8 cellular contexts compared by ENCODE assay signal in genomic region chr4:10461091-10461849, GRCh38. TPM values are rescaled to one million over a fixed set of nuclear protein-coding genes. Genes with fewer than 3 reads are reported as not detected.
DNase-seq lines count a peak whose midpoint lies in the region; ATAC-seq, FAIRE-seq and TF ChIP-seq lines count a peak whose summit lies in the region.

No MANE protein-coding gene starts in this region.

- TF ChIP-seq EP300 in H1 (IDR thresholded peaks at IDR 0.05; ENCODE audit: borderline replicate concordance in 1 of 2, low read depth in 2 of 2, low read length in 2 of 2): no peak

- H3K4me3 ChIP-seq in H1 (ENCODE audit: extremely low read depth in 1 of 4, insufficient read depth in 2 of 4, low read depth in 3 of 4, low read length in 4 of 4): peak overlapping the region; percentile 38 to 79 (median 67)

- H4K20me1 ChIP-seq in H1 (replicated peaks in 1 of 2; ENCODE audit: control insufficient read depth in 1 of 2, insufficient read depth in 2 of 2, low read length in 2 of 2): peaks cover 6 to 13% of the 10 kb centered on the region in 2 experiments

- WGBS in H1 (ENCODE audit: extremely low coverage in 1 of 2, insufficient coverage in 1 of 2, insufficient read length in 1 of 2, insufficient replicate concordance in 2 of 2, low coverage in 1 of 2, low lambda C conversion rate in 2 of 2, missing lambda C conversion rate in 1 of 2), 2 experiments: 8% methylated on average over 46 of the region's 72 CpGs; no CpG with 5 or more reads in 1 of the 2 experiments

- DNase-seq in GDM1 (lab: John Stamatoyannopoulos, UW) (peak; percentile 60), LoVo (ENCODE audit: low spot score) (peak; percentile 56), H1 (ENCODE audit: low read depth in 1 of 2, low spot score in 2 of 2) (peak in 1 of 2 experiments; percentile 86), midbrain (lab: John Stamatoyannopoulos, UW) (peak; percentile 31), NCI-H1694 treated with DMSO at 0.1 percent for 48 hours (lab: John Stamatoyannopoulos, UW) (no peak)
- peak; percentile 79 for DNase-seq in activated CD8-positive, alpha-beta T cell treated with anti-CD3 and anti-CD28 coated beads, Interleukin-2, amount 10 ng/mL, durations not matched to agents 7 days and 5 days
- DNase-seq in stimulated activated CD8-positive, alpha-beta memory T cell treated with anti-CD3 and anti-CD28 coated beads, Interleukin-7, amount 100 ng/mL, for 4 hours (ENCODE audit: low read depth in 2 of 2): peak; percentile 17 to 72

- H3K4me1 Mint-ChIP-seq in activated CD8-positive, alpha-beta T cell treated with anti-CD3 and anti-CD28 coated beads, Interleukin-2, amount 10 ng/mL, durations not matched to agents 7 days and 5 days (ENCODE audit: low read depth): peaks cover 33% of the 10 kb centered on the region

- H4K91ac ChIP-seq in H1 (replicated peaks; ENCODE audit: insufficient read length, low read length): peak overlapping the region; percentile 77

- peak overlapping the region; percentile 88; the same call in 1 of the 2 replicates for H2BK15ac ChIP-seq in H1 (ENCODE audit: low read length)

- peak overlapping the region; percentile 81; the same call in 1 of the 2 replicates for H3K18ac ChIP-seq in H1 (ENCODE audit: extremely low read depth, low read length)

- no peak overlapping the region for H3K56ac ChIP-seq in H1 (replicated peaks; ENCODE audit: insufficient read length, low read depth, low read length)

- no peaks in the 10 kb centered on the region for H3K9me3 ChIP-seq in H1 (ENCODE audit: insufficient read depth in 2 of 2, low read depth in 1 of 2, low read length in 1 of 2)

- CTCF ChIA-PET in activated CD8-positive, alpha-beta T cell treated with anti-CD3 and anti-CD28 coated beads, Interleukin-2, amount 10 ng/mL, durations not matched to agents 7 days and 5 days (lab: Charles Lee): interaction anchor here (0.6 to 2.4 kb wide), 43 partner anchors 10 to 365 kb away, joined by 3 to 19 read pairs (median 4); no protein-coding TSS in a partner anchor
- CTCF ChIA-PET in H1 (lab: Charles Lee; ENCODE audit: partially characterized antibody): interaction anchor here (0.6 to 5.1 kb wide), 41 partner anchors 9 to 827 kb away, joined by 3 to 39 read pairs (median 4); no protein-coding TSS in a partner anchor

- H3K4me2 ChIP-seq in H1 (ENCODE audit: insufficient read depth in 1 of 2, low read depth in 2 of 2, low read length in 2 of 2): peak overlapping the region; percentile 64 to 96

- H3K4me3 Mint-ChIP-seq in activated CD8-positive, alpha-beta T cell treated with anti-CD3 and anti-CD28 coated beads, Interleukin-2, amount 10 ng/mL, durations not matched to agents 7 days and 5 days: peak overlapping the region; percentile 73

- no peak overlapping the region for H3K23ac ChIP-seq in H1 (ENCODE audit: insufficient read length)

- ATAC-seq in GM21825 (IDR thresholded peaks at IDR 0.05; ENCODE audit: unreplicated experiment): peak; percentile 79
- peak; percentile 86 for ATAC-seq in activated CD8-positive, alpha-beta T cell treated with anti-CD3 and anti-CD28 coated beads, Interleukin-2, amount 10 ng/mL, durations not matched to agents 7 days and 5 days

- no peak overlapping the region; a peak in 3 of 7 replicates for H3K9ac ChIP-seq in H1 (replicated peaks in 1 of 4; ENCODE audit: extremely low read depth in 1 of 4, low read depth in 3 of 4, low read length in 3 of 4)

- H3K27ac ChIP-seq in H1 (ENCODE audit: low read depth, low read length): no peak overlapping the region

- H2BK120ac ChIP-seq in H1 (replicated peaks; ENCODE audit: low read depth, low read length): peak overlapping the region; percentile 26

- no peaks in the 10 kb centered on the region for H3K79me2 ChIP-seq in H1 (ENCODE audit: control insufficient read depth in 1 of 2, insufficient read depth in 2 of 2, low read length in 2 of 2)

- no peak for FAIRE-seq in H1 (lab: Jason Lieb, UNC)

- peak overlapping the region; percentile 74 for H3K4ac ChIP-seq in H1 (replicated peaks; ENCODE audit: insufficient read length, low read depth, low read length)

- no peak overlapping the region for H3K27ac Mint-ChIP-seq in activated CD8-positive, alpha-beta T cell treated with anti-CD3 and anti-CD28 coated beads, Interleukin-2, amount 10 ng/mL, durations not matched to agents 7 days and 5 days

- POLR2A ChIA-PET in activated CD8-positive, alpha-beta T cell treated with anti-CD3 and anti-CD28 coated beads, Interleukin-2, amount 10 ng/mL, durations not matched to agents 7 days and 5 days (lab: Charles Lee): interaction anchor here (0.7 to 1.6 kb wide), 3 partner anchors 39 to 344 kb away, joined by 3 to 9 read pairs (median 4); no protein-coding TSS in a partner anchor
- POLR2A ChIA-PET in H1 (lab: Charles Lee; ENCODE audit: partially characterized antibody): interaction anchor here (0.7 to 1.1 kb wide), 5 partner anchors 13 to 342 kb away, joined by 3 to 4 read pairs (median 3); no protein-coding TSS in a partner anchor

- 0 out of 8 replicates have a peak, but pooled peaks cover 0 to 3% (median 0%) of the 10 kb centered on the region in 4 experiments for H3K36me3 ChIP-seq in H1 (ENCODE audit: control insufficient read depth in 2 of 4, insufficient read depth in 4 of 4, low read length in 3 of 4)

- no peak overlapping the region for H4K5ac ChIP-seq in H1 (ENCODE audit: insufficient read length, low read depth, low read length)

- H4K8ac ChIP-seq in H1 (ENCODE audit: extremely low read depth, insufficient read depth, low read length): no peak overlapping the region; the same call in 1 of the 2 replicates

- H3K9me3 Mint-ChIP-seq in activated CD8-positive, alpha-beta T cell treated with anti-CD3 and anti-CD28 coated beads, Interleukin-2, amount 10 ng/mL, durations not matched to agents 7 days and 5 days (ENCODE audit: insufficient read depth): no peaks in the 10 kb centered on the region

- peak; percentile 86 to 93 (median 91) for TF ChIP-seq CTCF in H1 (IDR thresholded peaks at IDR 0.05; ENCODE audit: control extremely low read depth in 1 of 3, insufficient read depth in 1 of 3, low read depth in 1 of 3, low read length in 3 of 3)

- no peak for TF ChIP-seq POLR2A in H1 (IDR thresholded peaks at IDR 0.05; ENCODE audit: control extremely low read depth in 1 of 2, low read depth in 2 of 2, low read length in 2 of 2)

- peak overlapping the region; percentile 60; the same call in 1 of the 2 replicates for H2BK5ac ChIP-seq in H1 (ENCODE audit: low read depth, low read length)

- H3K27me3 Mint-ChIP-seq in activated CD8-positive, alpha-beta T cell treated with anti-CD3 and anti-CD28 coated beads, Interleukin-2, amount 10 ng/mL, durations not matched to agents 7 days and 5 days (ENCODE audit: low read depth): peaks cover 38% of the 10 kb centered on the region

- H3K79me1 ChIP-seq in H1 (ENCODE audit: low read depth, low read length): no peaks in the 10 kb centered on the region

- peaks cover 0 to 21% (median 11%) of the 10 kb centered on the region in 4 experiments; a peak in 5 of 7 replicates for H3K4me1 ChIP-seq in H1 (replicated peaks in 1 of 4; ENCODE audit: control insufficient read depth in 3 of 4, insufficient read depth in 4 of 4, low read length in 3 of 4)

- H3K14ac ChIP-seq in H1 (ENCODE audit: insufficient read length): no peak overlapping the region

- peaks cover 57 to 72% (median 66%) of the 10 kb centered on the region in 4 experiments for H3K27me3 ChIP-seq in H1 (replicated peaks in 1 of 4; ENCODE audit: control insufficient read depth in 3 of 4, extremely low read depth in 1 of 4, insufficient read depth in 3 of 4, low read length in 3 of 4)

- no peak overlapping the region for H2BK20ac ChIP-seq in H1 (ENCODE audit: low read length)

- H2BK12ac ChIP-seq in H1 (ENCODE audit: low read depth, low read length): no peak overlapping the region; the same call in 1 of the 2 replicates

- H3K36me3 Mint-ChIP-seq in activated CD8-positive, alpha-beta T cell treated with anti-CD3 and anti-CD28 coated beads, Interleukin-2, amount 10 ng/mL, durations not matched to agents 7 days and 5 days (ENCODE audit: low read depth): peaks cover 1% of the 10 kb centered on the region

- peak; percentile 70 to 83 for TF ChIP-seq RAD21 in H1 (IDR thresholded peaks at IDR 0.05 in 1 of 2, conservative IDR thresholded peaks at IDR 0.05 in 1 of 2; ENCODE audit: low read depth in 2 of 2, low read length in 2 of 2)

- H2AK5ac ChIP-seq in H1 (ENCODE audit: low read depth, low read length): no peak overlapping the region

- peaks cover 11% of the 10 kb centered on the region for H3K23me2 ChIP-seq in H1 (ENCODE audit: low read depth, low read length)

- H2AFZ ChIP-seq in H1 (ENCODE audit: low read length): peak overlapping the region; percentile 72

TF ChIP-seq in H1, 55 proteins besides CTCF, POLR2A, EP300 and RAD21 (continues in another document):
- TF ChIP-seq USF2 (IDR thresholded peaks at IDR 0.05; ENCODE audit: low read length) (no peak), E2F6 (IDR thresholded peaks at IDR 0.05) (peak; percentile 74), ASH2L (IDR thresholded peaks at IDR 0.05; ENCODE audit: low read length) (peak; percentile 68)

RNA-seq across cellular contexts. Expression of gene ZNF518B, which starts 4.0 kb away (rescaled TPM):
- 10 to 100 TPM; 16.5 to 19.4 TPM for total RNA-seq in activated CD8-positive, alpha-beta T cell treated with anti-CD3 and anti-CD28 coated beads, Interleukin-2, amount 10 ng/mL, durations not matched to agents 7 days and 5 days
- total RNA-seq in H1 (2021; fragmentation: NEBNext Ultra II Directional; extraction: Animal tissue kit (Norgen Biotek cat#: 25700)): 6.4 and 9.0 TPM in 2 replicates
- polyA plus RNA-seq in H1 (2011; rRNA removed): 1.9 and 2.9 TPM in 2 replicates
- 3.2 TPM for polyA plus RNA-seq in H1 (2011; cell fraction: cytosol; rRNA removed)
- polyA plus RNA-seq in H1 (2011; cell fraction: nucleus; rRNA removed): 2.9 TPM
- polyA plus RNA-seq in H1 (2012, experiment 1 of 2): 3.9 to 6.0 TPM (median 4.0 TPM) in 4 replicates
- polyA plus RNA-seq in H1 (2012, experiment 2 of 2): 0.38 TPM
- polyA plus RNA-seq in H1 (2013, experiment 1 of 2): 3.3 TPM
- 3.2 TPM for polyA plus RNA-seq in H1 (2013, experiment 2 of 2)
- 11.6 and 12.6 TPM in 2 replicates for polyA minus RNA-seq in H1 (2011; rRNA and poly(A)+ RNA removed)
- polyA minus RNA-seq in H1 (2011; cell fraction: cytosol; rRNA and poly(A)+ RNA removed): 16.7 TPM
- polyA minus RNA-seq in H1 (2011; cell fraction: nucleus; rRNA and poly(A)+ RNA removed): 20.8 TPM
